ENCODE assay signal across 12 cellular contexts in genomic region chr7:134602921-134603394, GRCh38. TPM values are rescaled to one million over a fixed set of nuclear protein-coding genes. Genes with fewer than 3 reads are reported as not detected.
DNase-seq lines count a peak whose midpoint lies in the region; ATAC-seq, FAIRE-seq and TF ChIP-seq lines count a peak whose summit lies in the region.
"Had no signal": no experiment of that assay in that cellular context is flagged by ENCODE, and none has a peak within 500 bp of the region (broad histone marks: within the 10 kb centered on the region; RNA-seq: fewer than 3 reads in every experiment).

No MANE protein-coding gene starts in this region.

- intact Hi-C loops in body of pancreas (cut with DNase I) (no loop called here), right lobe of liver (cut with DNase I) (loop anchor here (10.0 kb wide), 1 partner anchor 88 kb away; no protein-coding TSS in a partner anchor), transverse colon (cut with DNase I; ENCODE audit: low total_unique reads) (loop anchor here (10.0 kb wide), 1 partner anchor 88 kb away; no protein-coding TSS in a partner anchor)

- no peaks in the 10 kb centered on the region for H3K27me3 ChIP-seq in body of pancreas
- no peaks in the 10 kb centered on the region for H3K27me3 ChIP-seq in right lobe of liver
- H3K27me3 ChIP-seq in transverse colon: peaks cover 8% of the 10 kb centered on the region

- H3K9me3 ChIP-seq in body of pancreas: no peaks in the 10 kb centered on the region
- H3K9me3 ChIP-seq in right lobe of liver: no peaks in the 10 kb centered on the region
- no peaks in the 10 kb centered on the region for H3K9me3 ChIP-seq in transverse colon

- CTCF ChIA-PET in HEK293T (lab: Yijun Ruan, JAX): interaction anchor here (0.5 kb wide), 1 partner anchor 145 kb away, joined by 4 read pairs; no protein-coding TSS in a partner anchor

- H3K27ac ChIP-seq in body of pancreas (peak overlapping the region in 2 of 4 donors; percentile 26 to 34), right lobe of liver (peak overlapping the region in 1 of 3 donors; percentile 49), transverse colon (peak overlapping the region in 3 of 4 donors; percentile 2 to 24 (median 22))

- in situ Hi-C loops in transverse colon (cut with MboI; ENCODE audit: low pct_ligation_motif_present in 1 of 4, low pct_unique_long_range_greater_than_20kb in 1 of 4, low sequenced_read_pairs in 3 of 4): loop anchor here (5.0 to 10.0 kb wide), 3 partner anchors 88 to 168 kb away; no protein-coding TSS in a partner anchor

- ATAC-seq in body of pancreas (peak; percentile 34), right lobe of liver (peak; percentile 62 to 82 (median 72))

- WGBS in body of pancreas, 2 donors: 27 to 48% methylated on average over 10 of the region's 10 CpGs
- 45% methylated on average over 10 of the region's 10 CpGs for WGBS in right lobe of liver (ENCODE audit: insufficient coverage, low coverage, low lambda C conversion rate, missing lambda C conversion rate)
- WGBS in transverse colon (ENCODE audit: low coverage in 1 of 2), 2 donors: 34 to 45% methylated on average over 10 of the region's 10 CpGs

- no peak for FAIRE-seq in GM12891 (lab: Jason Lieb, UNC)
- FAIRE-seq: A204.1, H54 had no signal

- POLR2A ChIA-PET in HEK293T (lab: Yijun Ruan, JAX): no interaction called here

- no peak for TF ChIP-seq EP300 in transverse colon (IDR thresholded peaks at IDR 0.05; ENCODE audit: low read depth)

- H3K4me3 ChIP-seq in body of pancreas (no peak overlapping the region), right lobe of liver (peak overlapping the region in 1 of 3 donors; percentile 8), transverse colon (peak overlapping the region in 1 of 4 donors; percentile 21)

- DNase-seq in NCI-H1417 (lab: John Stamatoyannopoulos, UW) (peak in 2 of 3 experiments; percentile 19 to 56), NCI-H1417 treated with DMSO at 0.1 percent for 48 hours (lab: John Stamatoyannopoulos, UW) (no peak), body of pancreas (peak in 2 of 4 donors; percentile 7 to 11), right lobe of liver (no peak), transverse colon (no peak), NCI-H1436 treated with DMSO at 0.1 percent for 48 hours (lab: John Stamatoyannopoulos, UW) (no peak), HEK293T (ENCODE audit: extremely low spot score) (no peak), GM12891 (ENCODE audit: insufficient read length, low spot score) (no peak)
- DNase-seq: activated CD4-positive, alpha-beta memory T cell treated with anti-CD3 and anti-CD28 coated beads, Interleukin-2, amount 10 ng/mL, durations not matched to agents 7 days and 5 days had no signal

- no peak for TF ChIP-seq CTCF in body of pancreas (IDR thresholded peaks at IDR 0.05)
- no peak for TF ChIP-seq CTCF in right lobe of liver (IDR thresholded peaks at IDR 0.05)
- no peak for TF ChIP-seq CTCF in transverse colon (IDR thresholded peaks at IDR 0.05)

- no peak for TF ChIP-seq POLR2A in body of pancreas (IDR thresholded peaks at IDR 0.05)
- peak; percentile 60 for TF ChIP-seq POLR2A in right lobe of liver (IDR thresholded peaks at IDR 0.05)
- no peak for TF ChIP-seq POLR2A in transverse colon (IDR thresholded peaks at IDR 0.05)
- no peak for TF ChIP-seq POLR2A in GM12891 (IDR thresholded peaks at IDR 0.05; ENCODE audit: low read depth, low read length)

- H3K4me1 ChIP-seq in body of pancreas: no peaks in the 10 kb centered on the region
- H3K4me1 ChIP-seq in right lobe of liver: peaks cover 0 to 10% (median 0%) of the 10 kb centered on the region in 4 donors
- H3K4me1 ChIP-seq in transverse colon: peaks cover 0 to 8% (median 2%) of the 10 kb centered on the region in 4 donors

- no peaks in the 10 kb centered on the region for H3K36me3 ChIP-seq in body of pancreas (replicated peaks in 1 of 2; ENCODE audit: insufficient read depth in 1 of 2, low read depth in 2 of 2)
- no peaks in the 10 kb centered on the region for H3K36me3 ChIP-seq in right lobe of liver
- no peaks in the 10 kb centered on the region for H3K36me3 ChIP-seq in transverse colon

TF ChIP-seq in HEK293T, 16 proteins besides CTCF, POLR2A, EP300 and RAD21:
- TF ChIP-seq ELF4 (IDR thresholded peaks at IDR 0.05) (no peak), FOXK2 (IDR thresholded peaks at IDR 0.05) (no peak), L3MBTL2 (conservative IDR thresholded peaks at IDR 0.05) (no peak), TARDBP (IDR thresholded peaks at IDR 0.05) (no peak), BHLHE40 (IDR thresholded peaks at IDR 0.05; ENCODE audit: borderline replicate concordance) (no peak), CTBP1 (IDR thresholded peaks at IDR 0.05; ENCODE audit: borderline replicate concordance) (no peak), ZNF384 (IDR thresholded peaks at IDR 0.05) (no peak), SP1 (IDR thresholded peaks at IDR 0.05) (no peak), FOXA1 (IDR thresholded peaks at IDR 0.05) (no peak)

TF ChIP-seq in GM12891, 5 proteins besides CTCF, POLR2A, EP300 and RAD21:
- TF ChIP-seq PAX5 (IDR thresholded peaks at IDR 0.05; ENCODE audit: insufficient read depth, low read length, severe bottlenecking): no peak
TF ChIP-seq in GM12891: peak in this region for 0.

RNA-seq across cellular contexts. Expression of gene BPGM, which starts 43.7 kb away (rescaled TPM):
- total RNA-seq in body of pancreas: 1 to 10 TPM; 2.6 to 7.8 TPM
- 10 to 100 TPM in 1 of 6 experiments, 1 to 10 TPM in 5; 5.9 to 10.9 (median 7.3) TPM for total RNA-seq in right lobe of liver
- total RNA-seq in transverse colon: 10 to 100 TPM in 2 of 4 donors, 1 to 10 TPM in 1, under 1 TPM in 1; 0.40 to 13.2 (median 7.2) TPM
- 10.0 TPM for polyA plus RNA-seq in GM12891 (2012; ENCODE audit: low read depth, missing spikeins)

RNA-seq across cellular contexts. Expression of gene AKR1B15, which starts 54.0 kb away (rescaled TPM):
- total RNA-seq in body of pancreas (under 1 TPM in 1 of 2 donors, not detected in 1; 0.52 TPM), right lobe of liver (10 to 100 TPM in 1 of 6 experiments, 1 to 10 TPM in 3, not detected in 2; 1.8 to 40.4 (median 2.4) TPM), transverse colon (under 1 TPM in 1 of 4 donors, not detected in 3; 0.48 TPM)
- polyA plus RNA-seq in GM12891 (2012; ENCODE audit: low read depth, missing spikeins): not detected
- total RNA-seq: activated CD4-positive, alpha-beta memory T cell treated with anti-CD3 and anti-CD28 coated beads, Interleukin-2, amount 10 ng/mL, durations not matched to agents 7 days and 5 days; HT1080 had no signal

Comparison
In these comparisons a context has a peak if more than half of its experiments do, and no peak if none do; other contexts are left out.
1. DNase-seq: peak in NCI-H1417 (2 of 3); none in NCI-H1417 treated with DMSO at 0.1 percent for 48 hours (single experiment), right lobe of liver (0 of 3), transverse colon (single experiment), NCI-H1436 treated with DMSO at 0.1 percent for 48 hours (single experiment), HEK293T (single experiment) and GM12891 (single experiment).